In genomic region chr13:41647699-41648313, GRCh38 we compare ENCODE assay signal across 8 cellular contexts.
A peak's percentile ranks its signal among the peaks of the same experiment; 100 is the strongest.
DNase-seq lines count a peak whose midpoint lies in the region; ATAC-seq and TF ChIP-seq lines count a peak whose summit lies in the region.
"Not testable (repeated sequence)": the region's sequence is repeated elsewhere in the genome, so short reads cannot be mapped to it uniquely, and the experiment has no call there.

No MANE protein-coding gene starts in this region.

- not testable (repeated sequence) for H3K9me2 ChIP-seq in GM23338 (ENCODE audit: insufficient read depth)

- H3K79me2 ChIP-seq in GM23338 (replicated peaks; ENCODE audit: insufficient read depth) = not testable (repeated sequence)

- H3K36me3 ChIP-seq in GM23338 (ENCODE audit: insufficient read depth); SJCRH30; body of pancreas (replicated peaks in 1 of 2; ENCODE audit: insufficient read depth in 1 of 2, low read depth in 2 of 2); sigmoid colon; uterus: not testable (repeated sequence)

- H3K27me3 Mint-ChIP-seq in GM23338 (ENCODE audit: insufficient read depth, low read depth, poor library complexity); nephron (ENCODE audit: low read depth): not testable (repeated sequence)

- TF ChIP-seq CTCF in GM23338 (conservative IDR thresholded peaks at IDR 0.05; ENCODE audit: low read depth in 2 of 2); body of pancreas (IDR thresholded peaks at IDR 0.05); epithelial cell of esophagus (IDR thresholded peaks at IDR 0.05; ENCODE audit: insufficient read depth, low read depth, low read length, missing control alignments); nephron (IDR thresholded peaks at IDR 0.05; ENCODE audit: unreplicated experiment in 3 of 3); sigmoid colon (IDR thresholded peaks at IDR 0.05); uterus (IDR thresholded peaks at IDR 0.05): not testable (repeated sequence)

- H3F3A ChIP-seq in GM23338 (replicated peaks; ENCODE audit: low read depth) = not testable (repeated sequence)

- DNase-seq in GM23338 (ENCODE audit: low spot score); body of pancreas; sigmoid colon; uterus: not testable (repeated sequence)
- DNase-seq in SJCRH30 = peak; percentile 39 to 62
- peak; percentile 36 for DNase-seq in epithelial cell of esophagus (ENCODE audit: low read depth)
- DNase-seq in kidney glomerular epithelial cell (lab: John Stamatoyannopoulos, UW) = peak; percentile 31

- not testable (repeated sequence) for ATAC-seq in GM23338, body of pancreas

- not testable (repeated sequence) for H4K20me1 ChIP-seq in GM23338 (replicated peaks; ENCODE audit: insufficient read depth)

- not testable (repeated sequence) for H2AFZ ChIP-seq in GM23338

- not testable (repeated sequence) for H3K36me3 Mint-ChIP-seq in GM23338 (ENCODE audit: low read depth); nephron (ENCODE audit: low read depth)

- H3K27me3 ChIP-seq in GM23338 (ENCODE audit: insufficient read depth); SJCRH30; body of pancreas; sigmoid colon; uterus: not testable (repeated sequence)

- H3K9me3 ChIP-seq in SJCRH30 (replicated peaks); body of pancreas; sigmoid colon; uterus: not testable (repeated sequence)

- H3K27ac Mint-ChIP-seq in GM23338 = not testable (repeated sequence)
- H3K27ac Mint-ChIP-seq in nephron = peak overlapping the region; percentile 1 to 68 (median 68)

- not testable (repeated sequence) for TF ChIP-seq EP300 in sigmoid colon (IDR thresholded peaks at IDR 0.05)

- intact Hi-C loops in body of pancreas (cut with DNase I); sigmoid colon (cut with DNase I); uterus (cut with DNase I; ENCODE audit: low total_unique reads): not testable (repeated sequence)

- H3K4me1 ChIP-seq in GM23338 (ENCODE audit: insufficient read depth) (peaks cover 10% of the 10 kb centered on the region), SJCRH30 (peaks cover 23% of the 10 kb centered on the region), body of pancreas (peaks cover 23% of the 10 kb centered on the region), sigmoid colon (peaks cover 0 to 62% (median 46%) of the 10 kb centered on the region in 4 donors)
- not testable (repeated sequence) for H3K4me1 ChIP-seq in uterus

- 0 out of 2 replicates have a peak overlapping the region, but pooled peaks have one; percentile 12 for H3K27ac ChIP-seq in GM23338 (ENCODE audit: low read depth)
- peak overlapping the region; percentile 82 for H3K27ac ChIP-seq in SJCRH30
- peak overlapping the region in 3 of 4 donors; percentile 55 to 76 (median 76) for H3K27ac ChIP-seq in body of pancreas
- peak overlapping the region; percentile 48 to 64 (median 60) for H3K27ac ChIP-seq in sigmoid colon
- peak overlapping the region; percentile 2 to 67 for H3K27ac ChIP-seq in uterus

- not testable (repeated sequence) for TF ChIP-seq POLR2A in body of pancreas (IDR thresholded peaks at IDR 0.05); sigmoid colon (IDR thresholded peaks at IDR 0.05); uterus (IDR thresholded peaks at IDR 0.05)

- H3K4me3 Mint-ChIP-seq in GM23338, nephron: not testable (repeated sequence)

- H3K4me2 ChIP-seq in GM23338 = peak overlapping the region; percentile 4; the same call in 1 of the 2 replicates

- peaks cover 13% of the 10 kb centered on the region; the same call in 2 of the 3 replicates for H3K4me1 Mint-ChIP-seq in GM23338
- peaks cover 29% of the 10 kb centered on the region for H3K4me1 Mint-ChIP-seq in nephron

- not testable (repeated sequence) for H3K4me3 ChIP-seq in GM23338; body of pancreas; epithelial cell of esophagus (ENCODE audit: low read length); sigmoid colon; uterus
- peak overlapping the region; percentile 37 for H3K4me3 ChIP-seq in SJCRH30

- WGBS in body of pancreas, 2 donors = 77 to 80% methylated on average over 10 of the region's 10 CpGs
- WGBS in sigmoid colon, 2 donors = 65 to 80% methylated on average over 10 of the region's 10 CpGs

- not testable (repeated sequence) for H3K9me3 Mint-ChIP-seq in GM23338, nephron

Comparison
In these comparisons a context has a peak if more than half of its experiments do, and no peak if none do; other contexts are left out.
1. H3K27ac ChIP-seq: peak in every context shown above with its lines; median percentile 82 in SJCRH30; 76 in body of pancreas; 60 in sigmoid colon; 34 in uterus; 12 in GM23338.